ENCODE assay signal across 1 cellular context in the genomic region with DNA sequence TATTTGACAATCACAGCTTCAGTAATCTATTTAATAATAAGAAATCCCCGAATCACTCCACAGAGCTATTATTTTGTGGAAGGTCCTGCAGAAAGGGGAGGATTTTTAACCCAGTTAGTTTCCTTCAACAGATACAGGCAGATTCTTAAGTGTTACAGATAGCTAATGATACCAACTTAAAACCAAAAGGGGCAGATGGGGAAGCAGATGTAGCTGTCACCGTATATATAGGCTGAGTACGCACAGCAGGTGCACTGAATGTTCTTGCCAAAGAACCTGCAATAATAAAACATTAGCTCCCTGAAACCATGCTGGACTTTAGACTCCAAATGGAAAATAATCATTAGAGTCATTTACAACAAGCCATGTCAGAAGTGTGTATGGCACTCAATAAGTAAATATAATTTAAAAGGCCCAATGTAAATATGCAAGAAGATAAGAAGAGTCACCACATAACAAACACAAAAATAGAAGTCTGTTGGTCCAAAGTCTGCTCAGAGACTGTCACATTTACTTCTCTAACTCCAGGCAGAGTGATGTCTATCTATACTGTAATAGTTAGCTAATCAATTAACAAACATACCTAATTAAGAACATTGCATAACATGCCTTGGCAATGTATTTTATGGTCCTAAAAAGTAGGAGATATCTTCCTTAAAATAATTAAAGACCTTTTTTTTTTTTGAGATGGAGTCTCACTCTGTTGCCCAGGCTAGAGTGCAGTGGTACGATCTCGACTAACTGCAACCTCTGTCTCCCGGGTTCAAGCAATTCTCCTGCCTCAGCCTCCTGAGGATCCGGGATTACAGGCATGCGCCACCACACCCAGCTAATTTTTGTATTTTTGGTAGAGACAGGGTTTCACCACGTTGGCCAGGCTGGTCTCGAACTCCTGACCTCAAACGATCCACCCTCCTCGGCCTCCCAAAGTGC.
A peak's percentile ranks its signal among the peaks of the same experiment; 100 is the strongest.
TF ChIP-seq lines count a peak whose summit lies in the region.

No MANE protein-coding gene starts in this region.

TF ChIP-seq in HepG2, 621 proteins besides CTCF, POLR2A, EP300 and RAD21 (continued from another document and continues in another):
- TF ChIP-seq ZNF224 (CRISPR knock-in tag; IDR thresholded peaks at IDR 0.05) (peak; percentile 46; the same call in 1 of the 2 replicates), ZSCAN25 (CRISPR knock-in tag; IDR thresholded peaks at IDR 0.05) (no peak; the same call in none of the 2 replicates), ZNF75D (CRISPR knock-in tag; IDR thresholded peaks at IDR 0.05; ENCODE audit: borderline replicate concordance) (no peak), ZNF564 (CRISPR knock-in tag; IDR thresholded peaks at IDR 0.05) (no peak), IRF2 (CRISPR knock-in tag; IDR thresholded peaks at IDR 0.05) (peak; percentile 98), ZNF431 (CRISPR knock-in tag; IDR thresholded peaks at IDR 0.05; ENCODE audit: borderline replicate concordance, low read depth) (no peak; the same call in 1 of the 2 replicates), ZNF430 (CRISPR knock-in tag; IDR thresholded peaks at IDR 0.05) (no peak), SRSF9 (IDR thresholded peaks at IDR 0.05; ENCODE audit: borderline replicate concordance, insufficient read depth, low read depth, low read length, poor library complexity, severe bottlenecking) (no peak), CHD2 (IDR thresholded peaks at IDR 0.05; ENCODE audit: low read depth, low read length) (no peak), ZNF552 (CRISPR knock-in tag; IDR thresholded peaks at IDR 0.05; ENCODE audit: borderline replicate concordance) (no peak), JUNB (CRISPR knock-in tag; IDR thresholded peaks at IDR 0.05; ENCODE audit: borderline replicate concordance) (peak; percentile 78; the same call in 1 of the 2 replicates), ZNF547 (CRISPR knock-in tag; IDR thresholded peaks at IDR 0.05) (peak; percentile 33; the same call in 1 of the 2 replicates), MED8 (CRISPR knock-in tag; IDR thresholded peaks at IDR 0.05; ENCODE audit: insufficient replicate concordance) (no peak), ZFAT (CRISPR knock-in tag; conservative IDR thresholded peaks at IDR 0.05) (no peak), GFI1 (CRISPR knock-in tag; IDR thresholded peaks at IDR 0.05; ENCODE audit: borderline replicate concordance) (peak; percentile 92; the same call in 1 of the 2 replicates), NFYC (CRISPR knock-in tag; IDR thresholded peaks at IDR 0.05) (peak; percentile 37; the same call in 1 of the 2 replicates), THAP11 (CRISPR knock-in tag; IDR thresholded peaks at IDR 0.05) (peak; percentile 87), ZNF225 (CRISPR knock-in tag; IDR thresholded peaks at IDR 0.05) (no peak), RFXANK (CRISPR knock-in tag; IDR thresholded peaks at IDR 0.05) (peak; percentile 91; the same call in 1 of the 2 replicates), TBX3 (IDR thresholded peaks at IDR 0.05; ENCODE audit: borderline replicate concordance) (peak; percentile 100), ZNF549 (CRISPR knock-in tag; IDR thresholded peaks at IDR 0.05) (peak; percentile 77; the same call in 1 of the 2 replicates), CCAR2 (optimal IDR thresholded peaks at IDR 0.05; ENCODE audit: low read depth, low read length) (no peak), ZNF205 (CRISPR knock-in tag; IDR thresholded peaks at IDR 0.05) (peak; percentile 96), ZNF383 (CRISPR knock-in tag; IDR thresholded peaks at IDR 0.05; ENCODE audit: borderline replicate concordance) (no peak), NR2F1 (CRISPR knock-in tag; IDR thresholded peaks at IDR 0.05) (peak; percentile 44 to 59; a peak in 2 of 4 replicates), ZNF670 (CRISPR knock-in tag; IDR thresholded peaks at IDR 0.05; ENCODE audit: borderline replicate concordance) (peak; percentile 98), ZNF34 (CRISPR knock-in tag; IDR thresholded peaks at IDR 0.05; ENCODE audit: borderline replicate concordance) (peak; percentile 89; the same call in 1 of the 2 replicates), ZNF354B (CRISPR knock-in tag; IDR thresholded peaks at IDR 0.05) (0 out of 2 replicates have a peak, but pooled peaks have one; percentile 29), FOXA3 (CRISPR knock-in tag; IDR thresholded peaks at IDR 0.05) (peak; percentile 100), KDM5B (CRISPR knock-in tag; IDR thresholded peaks at IDR 0.05; ENCODE audit: borderline replicate concordance) (no peak), ZNF724P (CRISPR knock-in tag; IDR thresholded peaks at IDR 0.05; ENCODE audit: borderline replicate concordance) (no peak), NAIF1 (CRISPR knock-in tag; IDR thresholded peaks at IDR 0.05; ENCODE audit: borderline replicate concordance) (no peak; the same call in 1 of the 2 replicates), MIXL1 (CRISPR knock-in tag; IDR thresholded peaks at IDR 0.05) (peak; percentile 100), ZSCAN22 (CRISPR knock-in tag; IDR thresholded peaks at IDR 0.05) (peak; percentile 43; the same call in 1 of the 2 replicates), ZNF747 (CRISPR knock-in tag; IDR thresholded peaks at IDR 0.05; ENCODE audit: borderline replicate concordance) (peak; percentile 50; the same call in 1 of the 2 replicates)
- TF ChIP-seq, protein P1, sequence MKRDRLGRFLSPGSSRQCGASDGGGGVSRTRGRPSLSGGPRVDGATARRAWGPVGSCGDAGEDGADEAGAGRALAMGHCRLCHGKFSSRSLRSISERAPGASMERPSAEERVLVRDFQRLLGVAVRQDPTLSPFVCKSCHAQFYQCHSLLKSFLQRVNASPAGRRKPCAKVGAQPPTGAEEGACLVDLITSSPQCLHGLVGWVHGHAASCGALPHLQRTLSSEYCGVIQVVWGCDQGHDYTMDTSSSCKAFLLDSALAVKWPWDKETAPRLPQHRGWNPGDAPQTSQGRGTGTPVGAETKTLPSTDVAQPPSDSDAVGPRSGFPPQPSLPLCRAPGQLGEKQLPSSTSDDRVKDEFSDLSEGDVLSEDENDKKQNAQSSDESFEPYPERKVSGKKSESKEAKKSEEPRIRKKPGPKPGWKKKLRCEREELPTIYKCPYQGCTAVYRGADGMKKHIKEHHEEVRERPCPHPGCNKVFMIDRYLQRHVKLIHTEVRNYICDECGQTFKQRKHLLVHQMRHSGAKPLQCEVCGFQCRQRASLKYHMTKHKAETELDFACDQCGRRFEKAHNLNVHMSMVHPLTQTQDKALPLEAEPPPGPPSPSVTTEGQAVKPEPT (CRISPR knock-in tag; IDR thresholded peaks at IDR 0.05; ENCODE audit: low read depth), result no peak
- TF ChIP-seq, protein P2, sequence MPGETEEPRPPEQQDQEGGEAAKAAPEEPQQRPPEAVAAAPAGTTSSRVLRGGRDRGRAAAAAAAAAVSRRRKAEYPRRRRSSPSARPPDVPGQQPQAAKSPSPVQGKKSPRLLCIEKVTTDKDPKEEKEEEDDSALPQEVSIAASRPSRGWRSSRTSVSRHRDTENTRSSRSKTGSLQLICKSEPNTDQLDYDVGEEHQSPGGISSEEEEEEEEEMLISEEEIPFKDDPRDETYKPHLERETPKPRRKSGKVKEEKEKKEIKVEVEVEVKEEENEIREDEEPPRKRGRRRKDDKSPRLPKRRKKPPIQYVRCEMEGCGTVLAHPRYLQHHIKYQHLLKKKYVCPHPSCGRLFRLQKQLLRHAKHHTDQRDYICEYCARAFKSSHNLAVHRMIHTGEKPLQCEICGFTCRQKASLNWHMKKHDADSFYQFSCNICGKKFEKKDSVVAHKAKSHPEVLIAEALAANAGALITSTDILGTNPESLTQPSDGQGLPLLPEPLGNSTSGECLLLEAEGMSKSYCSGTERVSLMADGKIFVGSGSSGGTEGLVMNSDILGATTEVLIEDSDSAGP (CRISPR knock-in tag; IDR thresholded peaks at IDR 0.05; ENCODE audit: borderline replicate concordance), result no peak
- TF ChIP-seq, protein P3, sequence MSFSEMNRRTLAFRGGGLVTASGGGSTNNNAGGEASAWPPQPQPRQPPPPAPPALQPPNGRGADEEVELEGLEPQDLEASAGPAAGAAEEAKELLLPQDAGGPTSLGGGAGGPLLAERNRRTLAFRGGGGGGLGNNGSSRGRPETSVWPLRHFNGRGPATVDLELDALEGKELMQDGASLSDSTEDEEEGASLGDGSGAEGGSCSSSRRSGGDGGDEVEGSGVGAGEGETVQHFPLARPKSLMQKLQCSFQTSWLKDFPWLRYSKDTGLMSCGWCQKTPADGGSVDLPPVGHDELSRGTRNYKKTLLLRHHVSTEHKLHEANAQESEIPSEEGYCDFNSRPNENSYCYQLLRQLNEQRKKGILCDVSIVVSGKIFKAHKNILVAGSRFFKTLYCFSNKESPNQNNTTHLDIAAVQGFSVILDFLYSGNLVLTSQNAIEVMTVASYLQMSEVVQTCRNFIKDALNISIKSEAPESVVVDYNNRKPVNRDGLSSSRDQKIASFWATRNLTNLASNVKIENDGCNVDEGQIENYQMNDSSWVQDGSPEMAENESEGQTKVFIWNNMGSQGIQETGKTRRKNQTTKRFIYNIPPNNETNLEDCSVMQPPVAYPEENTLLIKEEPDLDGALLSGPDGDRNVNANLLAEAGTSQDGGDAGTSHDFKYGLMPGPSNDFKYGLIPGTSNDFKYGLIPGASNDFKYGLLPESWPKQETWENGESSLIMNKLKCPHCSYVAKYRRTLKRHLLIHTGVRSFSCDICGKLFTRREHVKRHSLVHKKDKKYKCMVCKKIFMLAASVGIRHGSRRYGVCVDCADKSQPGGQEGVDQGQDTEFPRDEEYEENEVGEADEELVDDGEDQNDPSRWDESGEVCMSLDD (CRISPR knock-in tag; IDR thresholded peaks at IDR 0.05; ENCODE audit: borderline replicate concordance), result no peak
- TF ChIP-seq, protein P4, sequence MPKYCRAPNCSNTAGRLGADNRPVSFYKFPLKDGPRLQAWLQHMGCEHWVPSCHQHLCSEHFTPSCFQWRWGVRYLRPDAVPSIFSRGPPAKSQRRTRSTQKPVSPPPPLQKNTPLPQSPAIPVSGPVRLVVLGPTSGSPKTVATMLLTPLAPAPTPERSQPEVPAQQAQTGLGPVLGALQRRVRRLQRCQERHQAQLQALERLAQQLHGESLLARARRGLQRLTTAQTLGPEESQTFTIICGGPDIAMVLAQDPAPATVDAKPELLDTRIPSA (CRISPR knock-in tag; IDR thresholded peaks at IDR 0.05; ENCODE audit: borderline replicate concordance), result no peak
- TF ChIP-seq, protein P5, sequence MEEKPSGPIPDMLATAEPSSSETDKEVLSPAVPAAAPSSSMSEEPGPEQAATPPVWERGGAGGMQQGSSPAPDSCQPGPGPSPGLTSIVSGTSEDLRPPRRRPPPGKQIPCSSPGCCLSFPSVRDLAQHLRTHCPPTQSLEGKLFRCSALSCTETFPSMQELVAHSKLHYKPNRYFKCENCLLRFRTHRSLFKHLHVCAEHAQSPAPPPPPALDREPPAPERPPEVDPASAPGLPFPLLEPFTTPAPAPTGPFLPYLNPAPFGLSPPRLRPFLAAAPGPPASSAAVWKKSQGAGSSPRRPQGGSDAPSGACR (CRISPR knock-in tag; IDR thresholded peaks at IDR 0.05), result peak; percentile 97
- TF ChIP-seq, protein P6, sequence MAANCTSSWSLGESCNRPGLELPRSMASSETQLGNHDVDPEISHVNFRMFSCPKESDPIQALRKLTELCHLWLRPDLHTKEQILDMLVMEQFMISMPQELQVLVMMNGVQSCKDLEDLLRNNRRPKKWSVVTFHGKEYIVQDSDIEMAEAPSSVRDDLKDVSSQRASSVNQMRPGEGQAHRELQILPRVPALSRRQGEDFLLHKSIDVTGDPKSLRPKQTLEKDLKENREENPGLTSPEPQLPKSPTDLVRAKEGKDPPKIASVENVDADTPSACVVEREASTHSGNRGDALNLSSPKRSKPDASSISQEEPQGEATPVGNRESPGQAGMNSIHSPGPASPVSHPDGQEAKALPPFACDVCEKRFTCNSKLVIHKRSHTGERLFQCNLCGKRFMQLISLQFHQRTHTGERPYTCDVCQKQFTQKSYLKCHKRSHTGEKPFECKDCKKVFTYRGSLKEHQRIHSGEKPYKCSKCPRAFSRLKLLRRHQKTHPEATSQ (CRISPR knock-in tag; IDR thresholded peaks at IDR 0.05; ENCODE audit: borderline replicate concordance), result peak; percentile 95; the same call in 1 of the 2 replicates
- TF ChIP-seq, protein P7, sequence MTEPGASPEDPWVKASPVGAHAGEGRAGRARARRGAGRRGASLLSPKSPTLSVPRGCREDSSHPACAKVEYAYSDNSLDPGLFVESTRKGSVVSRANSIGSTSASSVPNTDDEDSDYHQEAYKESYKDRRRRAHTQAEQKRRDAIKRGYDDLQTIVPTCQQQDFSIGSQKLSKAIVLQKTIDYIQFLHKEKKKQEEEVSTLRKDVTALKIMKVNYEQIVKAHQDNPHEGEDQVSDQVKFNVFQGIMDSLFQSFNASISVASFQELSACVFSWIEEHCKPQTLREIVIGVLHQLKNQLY (CRISPR knock-in tag; IDR thresholded peaks at IDR 0.05), result peak; percentile 97
- TF ChIP-seq, protein P8, sequence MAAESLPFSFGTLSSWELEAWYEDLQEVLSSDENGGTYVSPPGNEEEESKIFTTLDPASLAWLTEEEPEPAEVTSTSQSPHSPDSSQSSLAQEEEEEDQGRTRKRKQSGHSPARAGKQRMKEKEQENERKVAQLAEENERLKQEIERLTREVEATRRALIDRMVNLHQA (CRISPR knock-in tag; IDR thresholded peaks at IDR 0.05), result peak; percentile 92; the same call in 1 of the 2 replicates
- TF ChIP-seq, protein P9, sequence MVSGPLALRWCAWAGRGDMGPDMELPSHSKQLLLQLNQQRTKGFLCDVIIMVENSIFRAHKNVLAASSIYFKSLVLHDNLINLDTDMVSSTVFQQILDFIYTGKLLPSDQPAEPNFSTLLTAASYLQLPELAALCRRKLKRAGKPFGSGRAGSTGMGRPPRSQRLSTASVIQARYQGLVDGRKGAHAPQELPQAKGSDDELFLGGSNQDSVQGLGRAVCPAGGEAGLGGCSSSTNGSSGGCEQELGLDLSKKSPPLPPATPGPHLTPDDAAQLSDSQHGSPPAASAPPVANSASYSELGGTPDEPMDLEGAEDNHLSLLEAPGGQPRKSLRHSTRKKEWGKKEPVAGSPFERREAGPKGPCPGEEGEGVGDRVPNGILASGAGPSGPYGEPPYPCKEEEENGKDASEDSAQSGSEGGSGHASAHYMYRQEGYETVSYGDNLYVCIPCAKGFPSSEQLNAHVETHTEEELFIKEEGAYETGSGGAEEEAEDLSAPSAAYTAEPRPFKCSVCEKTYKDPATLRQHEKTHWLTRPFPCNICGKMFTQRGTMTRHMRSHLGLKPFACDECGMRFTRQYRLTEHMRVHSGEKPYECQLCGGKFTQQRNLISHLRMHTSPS (CRISPR knock-in tag; IDR thresholded peaks at IDR 0.05; ENCODE audit: low read depth), result no peak
- TF ChIP-seq, protein P10, sequence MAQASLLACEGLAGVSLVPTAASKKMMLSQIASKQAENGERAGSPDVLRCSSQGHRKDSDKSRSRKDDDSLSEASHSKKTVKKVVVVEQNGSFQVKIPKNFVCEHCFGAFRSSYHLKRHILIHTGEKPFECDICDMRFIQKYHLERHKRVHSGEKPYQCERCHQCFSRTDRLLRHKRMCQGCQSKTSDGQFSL (CRISPR knock-in tag; IDR thresholded peaks at IDR 0.05), result peak; percentile 11; the same call in 1 of the 2 replicates
- TF ChIP-seq, protein P11, sequence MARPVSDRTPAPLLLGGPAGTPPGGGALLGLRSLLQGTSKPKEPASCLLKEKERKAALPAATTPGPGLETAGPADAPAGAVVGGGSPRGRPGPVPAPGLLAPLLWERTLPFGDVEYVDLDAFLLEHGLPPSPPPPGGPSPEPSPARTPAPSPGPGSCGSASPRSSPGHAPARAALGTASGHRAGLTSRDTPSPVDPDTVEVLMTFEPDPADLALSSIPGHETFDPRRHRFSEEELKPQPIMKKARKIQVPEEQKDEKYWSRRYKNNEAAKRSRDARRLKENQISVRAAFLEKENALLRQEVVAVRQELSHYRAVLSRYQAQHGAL (CRISPR knock-in tag; IDR thresholded peaks at IDR 0.05; ENCODE audit: not compliant biosample characterization), result no peak
- TF ChIP-seq, protein P12, sequence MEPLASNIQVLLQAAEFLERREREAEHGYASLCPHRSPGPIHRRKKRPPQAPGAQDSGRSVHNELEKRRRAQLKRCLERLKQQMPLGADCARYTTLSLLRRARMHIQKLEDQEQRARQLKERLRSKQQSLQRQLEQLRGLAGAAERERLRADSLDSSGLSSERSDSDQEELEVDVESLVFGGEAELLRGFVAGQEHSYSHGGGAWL (CRISPR knock-in tag; IDR thresholded peaks at IDR 0.05), result no peak
